In genomic region chr9:106818034-106818433, GRCh38 we compare ENCODE assay signal across 27 cellular contexts.
"Had no signal": no experiment of that assay in that cellular context is flagged by ENCODE, and none has a peak within 500 bp of the region (broad histone marks: within the 10 kb centered on the region; RNA-seq: fewer than 3 reads in every experiment).

No MANE protein-coding gene starts in this region.

- FAIRE-seq: urothelium cell line had no signal

- ATAC-seq: stimulated activated effector memory CD8-positive, alpha-beta T cell treated with anti-CD3 and anti-CD28 coated beads, Interleukin-12 subunit alpha, Interleukin-12 subunit beta, amount 100 ng/mL, for 72 hours; stimulated activated memory B cell treated with anti-CD40 and anti-IgM and Interleukin-4, amounts not matched to agents 10 μg/mL and 1 μg/mL and 100 μg/mL, for 72 hours; stimulated activated naive B cell treated with anti-CD40 and anti-IgM and Interleukin-4, amounts not matched to agents 10 μg/mL and 1 μg/mL and 100 μg/mL, for 72 hours; stimulated activated naive CD8-positive, alpha-beta T cell treated with anti-CD3 and anti-CD28 coated beads, Interleukin-15, amount 100 ng/mL, for 72 hours; stimulated activated naive CD8-positive, alpha-beta T cell treated with anti-CD3 and anti-CD28 coated beads, Interleukin-15, Interleukin-2, amounts not matched to agents 100 U/mL and 50 U/mL, for 24 hours; upper lobe of right lung had no signal

- H3K27ac ChIP-seq: stomach, suprapubic skin, testis, thoracic aorta, thyroid gland, tibial artery, tibial nerve, transverse colon, upper lobe of left lung, upper lobe of right lung, uterus, vagina had no signal

- H3K9me3 ChIP-seq: suprapubic skin, testis, thoracic aorta, thyroid gland, transverse colon, upper lobe of right lung, uterus, vagina had no signal

- H3K4me3 ChIP-seq: stomach, suprapubic skin, testis, thoracic aorta, thyroid gland, tibial artery, tibial nerve, transverse colon, upper lobe of left lung, upper lobe of right lung, uterus, vagina had no signal

- H3K4me1 ChIP-seq: stomach, suprapubic skin, testis, thyroid gland, tibial artery, tibial nerve, transverse colon, upper lobe of left lung, upper lobe of right lung, uterus, vagina had no signal

- H3K36me3 ChIP-seq: stomach, suprapubic skin, thoracic aorta, thyroid gland, tibial artery, tibial nerve, transverse colon, upper lobe of left lung, upper lobe of right lung, uterus, vagina had no signal

- DNase-seq: stimulated activated CD4-positive, alpha-beta T cell treated with anti-CD3 and anti-CD28 coated beads, Interleukin-2, amount 100 ng/mL, for 48 hours; stimulated activated CD4-positive, alpha-beta T cell treated with anti-CD3 and anti-CD28 coated beads, Interleukin-4, amount 100 ng/mL, for 1 hour; stimulated activated CD4-positive, alpha-beta T cell treated with anti-CD3 and anti-CD28 coated beads, Interleukin-4, amount 100 ng/mL, for 24 hours; stimulated activated CD4-positive, alpha-beta T cell treated with anti-CD3 and anti-CD28 coated beads, Interleukin-4, amount 100 ng/mL, for 4 hours; stimulated activated CD8-positive, alpha-beta memory T cell treated with anti-CD3 and anti-CD28 coated beads, Interleukin-4, amount 100 ng/mL, for 48 hours; stimulated activated naive B cell treated with anti-CD40 and anti-IgM and Interleukin-4, amounts not matched to agents 10 μg/mL and 1 μg/mL and 100 μg/mL, for 72 hours; stimulated activated naive CD4-positive, alpha-beta T cell; stimulated activated naive CD4-positive, alpha-beta T cell treated with Interleukin-2 at 50 U/mL for 16 hours; stimulated activated naive CD8-positive, alpha-beta T cell treated with anti-CD3 and anti-CD28 coated beads, Interleukin-15, amount 100 ng/mL, for 72 hours; stimulated activated naive CD8-positive, alpha-beta T cell treated with anti-CD3 and anti-CD28 coated beads, Interleukin-15, Interleukin-2, amounts not matched to agents 100 U/mL and 50 U/mL, for 24 hours; stomach; substantia nigra; testis; thyroid gland; tibial artery; transverse colon; trophoblast cell; upper lobe of left lung; upper lobe of right lung; uterus had no signal
